10 cellular contexts compared by ENCODE assay signal in genomic region chr18:57983965-57984364, GRCh38.
"Had no signal": no experiment of that assay in that cellular context is flagged by ENCODE, and none has a peak within 500 bp of the region (broad histone marks: within the 10 kb centered on the region; RNA-seq: fewer than 3 reads in every experiment).

No MANE protein-coding gene starts in this region.

- H3K27ac ChIP-seq: HL-60 had no signal

- DNase-seq: H9, HCEC 1CT, HFFc6, IMR-90, KG1 had no signal

- H3K4me2 ChIP-seq: GM23338 had no signal

- FAIRE-seq: H1, H54, K562 had no signal

- H3K4me3 ChIP-seq: GM23338, K562 had no signal

- H2AFZ ChIP-seq: GM23338 had no signal

- ATAC-seq: GM23338, K562 had no signal

- H3K4me3 Mint-ChIP-seq: GM23338, H9, HFFc6 had no signal

- H3K9me3 Mint-ChIP-seq: GM23338, H9, HFFc6 had no signal
